13 cellular contexts compared by ENCODE assay signal in the genomic region with DNA sequence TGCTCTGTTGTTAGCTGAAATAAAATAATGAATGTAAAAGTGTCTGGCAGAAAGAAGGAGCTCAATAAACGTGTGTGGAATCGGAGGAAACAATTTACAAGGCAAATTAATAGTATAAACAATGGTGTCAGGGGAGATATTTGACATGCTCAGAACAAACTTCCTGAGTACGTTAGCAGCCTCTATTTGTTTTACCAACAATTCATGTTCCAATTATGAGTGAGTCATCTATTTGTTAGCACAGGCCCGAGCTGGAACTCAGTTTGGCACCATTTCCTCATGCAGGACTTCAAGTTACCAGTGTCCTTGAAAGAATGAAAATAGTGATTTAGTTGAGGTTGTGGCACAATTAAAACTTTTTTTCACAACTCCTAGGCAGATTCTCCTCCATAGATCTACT. TPM values are rescaled to one million over a fixed set of nuclear protein-coding genes. Genes with fewer than 3 reads are reported as not detected.
DNase-seq lines count a peak whose midpoint lies in the region; ATAC-seq and TF ChIP-seq lines count a peak whose summit lies in the region.
"Had no signal": no experiment of that assay in that cellular context is flagged by ENCODE, and none has a peak within 500 bp of the region (broad histone marks: within the 10 kb centered on the region; RNA-seq: fewer than 3 reads in every experiment).

No MANE protein-coding gene starts in this region.

- H3K27ac ChIP-seq in RWPE2 (ENCODE audit: poor library complexity, severe bottlenecking) = peak overlapping the region; percentile 78

- H3K4me3 ChIP-seq in HFF-Myc (replicated peaks; ENCODE audit: low read depth, low read length) = no peak overlapping the region
- no peak overlapping the region for H3K4me3 ChIP-seq in RWPE2 (ENCODE audit: severe bottlenecking)

- peaks cover 18% of the 10 kb centered on the region for H3K4me1 ChIP-seq in RWPE2 (ENCODE audit: insufficient read depth, poor library complexity, severe bottlenecking)

- H3K4me3 Mint-ChIP-seq in activated T-helper 17 cell treated with anti-CD3 and anti-CD28 coated beads, Interleukin-2, amount 50 U/mL, for 72 hours = no peak overlapping the region
- H3K4me3 Mint-ChIP-seq: central memory CD8-positive, alpha-beta T cell had no signal

- no peaks in the 10 kb centered on the region for H3K4me1 Mint-ChIP-seq in activated T-helper 17 cell treated with anti-CD3 and anti-CD28 coated beads, Interleukin-2, amount 50 U/mL, for 72 hours
- H3K4me1 Mint-ChIP-seq: central memory CD8-positive, alpha-beta T cell had no signal

- no peaks in the 10 kb centered on the region for H3K27me3 ChIP-seq in RWPE2 (ENCODE audit: insufficient read depth, poor library complexity, severe bottlenecking)

- H3K9me3 Mint-ChIP-seq in activated T-helper 17 cell treated with anti-CD3 and anti-CD28 coated beads, Interleukin-2, amount 50 U/mL, for 72 hours = no peaks in the 10 kb centered on the region
- H3K9me3 Mint-ChIP-seq: central memory CD8-positive, alpha-beta T cell had no signal

- H3K36me3 ChIP-seq in RWPE2 (ENCODE audit: low read depth) = no peaks in the 10 kb centered on the region

- TF ChIP-seq CTCF in HFF-Myc (IDR thresholded peaks at IDR 0.05; ENCODE audit: low read depth, low read length, missing control alignments) = no peak
- TF ChIP-seq CTCF in RWPE2 (IDR thresholded peaks at IDR 0.05; ENCODE audit: poor library complexity, severe bottlenecking) = no peak

- DNase-seq in HFF-Myc (ENCODE audit: extremely low read depth, low read depth) (peak; percentile 24), RWPE2 (ENCODE audit: low spot score) (no peak), glomerular endothelial cell (ENCODE audit: extremely low read depth, low read depth, low spot score) (peak; percentile 63), stromal cell of bone marrow (ENCODE audit: low read depth) (peak; percentile 46), hypothalamus (lab: John Stamatoyannopoulos, UW) (no peak), NCI-H510A treated with DMSO at 0.1 percent for 48 hours (lab: John Stamatoyannopoulos, UW) (no peak)
- DNase-seq: activated CD4-positive, alpha-beta T cell treated with anti-CD3 and anti-CD28 coated beads, Interleukin-2, amount 50 U/mL, for 48 hours; islet precursor cell; stimulated activated CD4-positive, alpha-beta T cell treated with anti-CD3 and anti-CD28 coated beads, Interleukin-12 subunit alpha, Interleukin-12 subunit beta, amount 100 ng/mL, for 4 hours had no signal

- peaks cover 15% of the 10 kb centered on the region for H3K27me3 Mint-ChIP-seq in activated T-helper 17 cell treated with anti-CD3 and anti-CD28 coated beads, Interleukin-2, amount 50 U/mL, for 72 hours

- H3K36me3 Mint-ChIP-seq in activated T-helper 17 cell treated with anti-CD3 and anti-CD28 coated beads, Interleukin-2, amount 50 U/mL, for 72 hours (ENCODE audit: low read depth) = no peaks in the 10 kb centered on the region

- ATAC-seq in RWPE2 (ENCODE audit: low read depth) (peak; percentile 94), GM21529 (IDR thresholded peaks at IDR 0.05; ENCODE audit: unreplicated experiment) (no peak)
- no peak for ATAC-seq in activated T-helper 17 cell treated with anti-CD3 and anti-CD28 coated beads, Interleukin-2, amount 50 U/mL, for 72 hours (replicated peaks)

- H3K9me3 ChIP-seq in RWPE2 (ENCODE audit: severe bottlenecking) = no peaks in the 10 kb centered on the region

- H3K27ac Mint-ChIP-seq in activated T-helper 17 cell treated with anti-CD3 and anti-CD28 coated beads, Interleukin-2, amount 50 U/mL, for 72 hours = no peak overlapping the region

RNA-seq across cellular contexts. Expression of a gene that starts 9.1 kb away (rescaled TPM):
- total RNA-seq in glomerular endothelial cell = 4.6 TPM in 1 of 2 replicates, not detected in the other
- total RNA-seq in activated T-helper 17 cell treated with anti-CD3 and anti-CD28 coated beads, Interleukin-2, amount 50 U/mL, for 72 hours = not detected
- total RNA-seq: subcutaneous adipose tissue had no signal

Comparison
In these comparisons a context has a peak if more than half of its experiments do, and no peak if none do; other contexts are left out.
1. DNase-seq: peak in HFF-Myc (single experiment), glomerular endothelial cell (single experiment) and stromal cell of bone marrow (single experiment); none in RWPE2 (single experiment), hypothalamus (0 of 51) and NCI-H510A treated with DMSO at 0.1 percent for 48 hours (single experiment).